12 cellular contexts compared by ENCODE assay signal in genomic region chr19:29485293-29485692, GRCh38. TPM values are rescaled to one million over a fixed set of nuclear protein-coding genes. Genes with fewer than 3 reads are reported as not detected.
"Had no signal": no experiment of that assay in that cellular context is flagged by ENCODE, and none has a peak within 500 bp of the region (broad histone marks: within the 10 kb centered on the region; RNA-seq: fewer than 3 reads in every experiment).

No MANE protein-coding gene starts in this region.

- H3K27me3 Mint-ChIP-seq: dendritic cell treated with granulocyte-macrophage colony-stimulating factor and Interleukin-4, amounts not matched to agents 40 ng/mL and 50 ng/mL, for 4 days had no signal

- DNase-seq: activated CD4-positive, alpha-beta T cell treated with anti-CD3 and anti-CD28 coated beads, Interleukin-2, amount 50 U/mL, for 48 hours; activated naive CD4-positive, alpha-beta T cell treated with anti-CD3 and anti-CD28 coated beads, Interleukin-2, amount 50 U/mL, for 16 hours; central memory CD4-positive, alpha-beta T cell; mesendoderm; SW 1271 had no signal

- H3K27ac Mint-ChIP-seq: dendritic cell treated with granulocyte-macrophage colony-stimulating factor and Interleukin-4, amounts not matched to agents 40 ng/mL and 50 ng/mL, for 4 days; T-helper 2 cell treated with Interferon-gamma antibody and Interleukin-4, amounts not matched to agents 5 μg/mL and 100 μg/mL, for 36 hours had no signal

- H3K4me3 Mint-ChIP-seq: dendritic cell treated with granulocyte-macrophage colony-stimulating factor and Interleukin-4, amounts not matched to agents 40 ng/mL and 50 ng/mL, for 4 days; T-helper 2 cell treated with Interferon-gamma antibody and Interleukin-4, amounts not matched to agents 5 μg/mL and 100 μg/mL, for 36 hours had no signal

RNA-seq across cellular contexts. Expression of gene VSTM2B, which starts 40.5 kb away (rescaled TPM):
- total RNA-seq: adrenal gland, glomerular endothelial cell, osteocyte, renal cortical epithelial cell, tibial nerve had no signal
